ENCODE assay signal across 18 cellular contexts in genomic region chr17:40500190-40500589, GRCh38. TPM values are rescaled to one million over a fixed set of nuclear protein-coding genes. Genes with fewer than 3 reads are reported as not detected.
DNase-seq lines count a peak whose midpoint lies in the region; ATAC-seq and TF ChIP-seq lines count a peak whose summit lies in the region.
"Had no signal": no experiment of that assay in that cellular context is flagged by ENCODE, and none has a peak within 500 bp of the region (broad histone marks: within the 10 kb centered on the region; RNA-seq: fewer than 3 reads in every experiment).

No MANE protein-coding gene starts in this region.

- H3K27ac ChIP-seq in SK-N-SH (ENCODE audit: low read depth in 2 of 2, low read length in 1 of 2) (no peak overlapping the region), colonic mucosa (peak overlapping the region; percentile 74), mucosa of rectum (ENCODE audit: low read depth in 2 of 2, low read length in 2 of 2) (peak overlapping the region; percentile 85 to 90), suprapubic skin (peak overlapping the region; percentile 91)

- H3K4me1 ChIP-seq in SK-N-SH (ENCODE audit: control insufficient read depth in 1 of 2, insufficient read depth in 2 of 2, low read depth in 1 of 2, low read length in 1 of 2) = peaks cover 5 to 11% of the 10 kb centered on the region in 2 experiments; a peak in 1 of 4 replicates
- no peaks in the 10 kb centered on the region for H3K4me1 ChIP-seq in colonic mucosa
- peaks cover 17 to 39% of the 10 kb centered on the region in 2 donors for H3K4me1 ChIP-seq in mucosa of rectum (ENCODE audit: control insufficient read depth in 2 of 2, insufficient read depth in 2 of 2, low read length in 2 of 2)
- H3K4me1 ChIP-seq in suprapubic skin = peaks cover 52% of the 10 kb centered on the region

- H3K36me3 ChIP-seq in SK-N-SH (replicated peaks in 1 of 2; ENCODE audit: control insufficient read depth in 1 of 2, insufficient read depth in 2 of 2, low read length in 1 of 2) (no peaks in the 10 kb centered on the region), colonic mucosa (no peaks in the 10 kb centered on the region), mucosa of rectum (ENCODE audit: control insufficient read depth in 2 of 2, insufficient read depth in 2 of 2, low read length in 2 of 2) (no peaks in the 10 kb centered on the region), suprapubic skin (peaks cover 13% of the 10 kb centered on the region)
- H3K36me3 ChIP-seq: tibial nerve had no signal

- DNase-seq in SK-N-SH = no peak
- DNase-seq in colonic mucosa = no peak
- peak in 1 of 2 donors; percentile 66 for DNase-seq in suprapubic skin (ENCODE audit: low spot score in 2 of 2)
- DNase-seq in erythroblast (lab: John Stamatoyannopoulos, UW) = no peak
- no peak for DNase-seq in activated T-cell treated with anti-CD3 and anti-CD28 coated beads, Interleukin-2, amount 50 U/mL, for 72 hours
- DNase-seq: 8988T; activated CD4-positive, alpha-beta T cell treated with anti-CD3 and anti-CD28 coated beads, Interleukin-2, amount 50 U/mL, for 4 hours; cortex of kidney; RPMI8226; stimulated activated CD4-positive, alpha-beta T cell treated with anti-CD3 and anti-CD28 coated beads, Interleukin-2, amount 100 ng/mL, for 24 hours; stimulated activated CD8-positive, alpha-beta memory T cell treated with anti-CD3 and anti-CD28 coated beads, Interleukin-4, amount 100 ng/mL, for 48 hours; T-helper 9 cell had no signal

- H3K4me2 ChIP-seq in SK-N-SH = peak overlapping the region; percentile 76; the same call in 1 of the 2 replicates

- no peaks in the 10 kb centered on the region for H4K20me1 ChIP-seq in SK-N-SH (ENCODE audit: insufficient read depth)

- TF ChIP-seq RAD21 in SK-N-SH (IDR thresholded peaks at IDR 0.05; ENCODE audit: low read length) = no peak

- H3K9me3 Mint-ChIP-seq in activated T-cell treated with anti-CD3 and anti-CD28 coated beads, Interleukin-2, amount 50 U/mL, for 72 hours = no peaks in the 10 kb centered on the region
- H3K9me3 Mint-ChIP-seq: activated T-helper 1 cell treated with anti-CD3 and anti-CD28 coated beads, Interleukin-12 subunit alpha, Interleukin-12 subunit beta, Interleukin-2, Interleukin-4 antibody, amounts not matched to agents 30 ng/mL and 10 ng/mL and 1 ng/mL, durations not matched to agents 14 hours and 24 hours and 36 hours had no signal

- H3K9me2 ChIP-seq in SK-N-SH = no peaks in the 10 kb centered on the region

- no peaks in the 10 kb centered on the region for H3K79me2 ChIP-seq in SK-N-SH (ENCODE audit: insufficient read depth)

- TF ChIP-seq EP300 in SK-N-SH (IDR thresholded peaks at IDR 0.05; ENCODE audit: borderline replicate concordance in 1 of 2, low read depth in 1 of 2, low read length in 1 of 2) (no peak), suprapubic skin (IDR thresholded peaks at IDR 0.05) (no peak)

- intact Hi-C loops in colonic mucosa (cut with DNase I) = no loop called here

- 92% methylated on average over 9 of the region's 11 CpGs for WGBS in SK-N-SH (ENCODE audit: low lambda C conversion rate)
- WGBS in suprapubic skin = 57% methylated on average over 11 of the region's 11 CpGs

- H2AFZ ChIP-seq in SK-N-SH (ENCODE audit: low read depth) = no peak overlapping the region

- H3K4me3 Mint-ChIP-seq in activated T-cell treated with anti-CD3 and anti-CD28 coated beads, Interleukin-2, amount 50 U/mL, for 72 hours = no peak overlapping the region
- H3K4me3 Mint-ChIP-seq: activated T-helper 1 cell treated with anti-CD3 and anti-CD28 coated beads, Interleukin-12 subunit alpha, Interleukin-12 subunit beta, Interleukin-2, Interleukin-4 antibody, amounts not matched to agents 30 ng/mL and 10 ng/mL and 1 ng/mL, durations not matched to agents 14 hours and 24 hours and 36 hours had no signal

- H3K4me1 Mint-ChIP-seq in activated T-cell treated with anti-CD3 and anti-CD28 coated beads, Interleukin-2, amount 50 U/mL, for 72 hours (ENCODE audit: low read depth) = peaks cover under 1% of the 10 kb centered on the region

- POLR2A ChIA-PET in SK-N-SH (lab: Yijun Ruan, JAX) = interaction anchor here (0.9 to 2.3 kb wide), 2 partner anchors 10 to 49 kb away, joined by 3 to 11 read pairs; no protein-coding TSS in a partner anchor

- H3K36me3 Mint-ChIP-seq in activated T-cell treated with anti-CD3 and anti-CD28 coated beads, Interleukin-2, amount 50 U/mL, for 72 hours (ENCODE audit: insufficient read depth in 2 of 2) = no peaks in the 10 kb centered on the region

- H3K27me3 ChIP-seq in SK-N-SH (ENCODE audit: insufficient read depth) (no peaks in the 10 kb centered on the region), colonic mucosa (no peaks in the 10 kb centered on the region), mucosa of rectum (ENCODE audit: control insufficient read depth in 2 of 2, insufficient read depth in 2 of 2, low read length in 2 of 2) (peaks cover 0 to 3% of the 10 kb centered on the region in 2 donors), suprapubic skin (no peaks in the 10 kb centered on the region)
- H3K27me3 ChIP-seq: tibial nerve had no signal

- H3K4me3 ChIP-seq in SK-N-SH (ENCODE audit: low read depth in 2 of 2, low read length in 1 of 2) (no peak overlapping the region), colonic mucosa (peak overlapping the region; percentile 19), mucosa of rectum (ENCODE audit: low read length in 2 of 2) (peak overlapping the region; percentile 41 to 60), suprapubic skin (peak overlapping the region; percentile 59)
- H3K4me3 ChIP-seq: tibial nerve had no signal

- H3K9me3 ChIP-seq in SK-N-SH (no peaks in the 10 kb centered on the region), colonic mucosa (no peaks in the 10 kb centered on the region), mucosa of rectum (ENCODE audit: control insufficient read depth in 2 of 2, low read length in 2 of 2) (no peaks in the 10 kb centered on the region), suprapubic skin (no peaks in the 10 kb centered on the region)
- H3K9me3 ChIP-seq: psoas muscle had no signal

- TF ChIP-seq CTCF in SK-N-SH (IDR thresholded peaks at IDR 0.05) (no peak), colonic mucosa (IDR thresholded peaks at IDR 0.05) (no peak), suprapubic skin (IDR thresholded peaks at IDR 0.05) (no peak)

- no peak overlapping the region for H3K27ac Mint-ChIP-seq in activated T-cell treated with anti-CD3 and anti-CD28 coated beads, Interleukin-2, amount 50 U/mL, for 72 hours
- H3K27ac Mint-ChIP-seq: activated T-helper 1 cell treated with anti-CD3 and anti-CD28 coated beads, Interleukin-12 subunit alpha, Interleukin-12 subunit beta, Interleukin-2, Interleukin-4 antibody, amounts not matched to agents 30 ng/mL and 10 ng/mL and 1 ng/mL, durations not matched to agents 14 hours and 24 hours and 36 hours had no signal

- peaks cover 6% of the 10 kb centered on the region for H3F3A ChIP-seq in SK-N-SH (replicated peaks; ENCODE audit: insufficient read depth)

- ATAC-seq in SK-N-SH treated with all-trans-retinoic acid at 6 μM for 48 hours (no peak; the same call in 2 of the 3 replicates), GM18502 (IDR thresholded peaks at IDR 0.05; ENCODE audit: poor library complexity, unreplicated experiment) (no peak)
- ATAC-seq in activated T-cell treated with anti-CD3 and anti-CD28 coated beads, Interleukin-2, amount 50 U/mL, for 72 hours (replicated peaks in 1 of 2) = no peak

- TF ChIP-seq POLR2A in suprapubic skin (IDR thresholded peaks at IDR 0.05) = no peak
- no peak for TF ChIP-seq POLR2A in erythroblast (IDR thresholded peaks at IDR 0.05; ENCODE audit: low read length)

- CTCF ChIA-PET in SK-N-SH (lab: Yijun Ruan, JAX) = interaction anchor here (1.2 to 3.6 kb wide), 4 partner anchors 24 to 298 kb away, joined by 3 to 37 read pairs (median 4); no protein-coding TSS in a partner anchor

- H3K27me3 Mint-ChIP-seq in activated T-cell treated with anti-CD3 and anti-CD28 coated beads, Interleukin-2, amount 50 U/mL, for 72 hours (ENCODE audit: low read depth) = peaks cover 13% of the 10 kb centered on the region

- H3K9ac ChIP-seq in SK-N-SH (no peak overlapping the region), colonic mucosa (ENCODE audit: low read depth in 2 of 2, low read length in 2 of 2) (peak overlapping the region; percentile 40 to 85), mucosa of rectum (ENCODE audit: low read depth in 1 of 2, low read length in 2 of 2) (peak overlapping the region in 1 of 2 donors; percentile 76)

TF ChIP-seq in SK-N-SH, 30 proteins besides CTCF, POLR2A, EP300 and RAD21 (continues in another document):
- TF ChIP-seq FOXJ3 (CRISPR knock-in tag; IDR thresholded peaks at IDR 0.05) = no peak
- no peak for TF ChIP-seq TCF12 (IDR thresholded peaks at IDR 0.05)
- no peak for TF ChIP-seq EZH2phosphoT487 (IDR thresholded peaks at IDR 0.05; ENCODE audit: borderline replicate concordance, low read depth)
- TF ChIP-seq GABPA (IDR thresholded peaks at IDR 0.05; ENCODE audit: low read depth) = no peak
- TF ChIP-seq MXI1 (IDR thresholded peaks at IDR 0.05; ENCODE audit: low read depth, low read length) = no peak
- TF ChIP-seq TEAD4 (IDR thresholded peaks at IDR 0.05; ENCODE audit: borderline replicate concordance, insufficient read depth) = no peak
- TF ChIP-seq FOXM1 (IDR thresholded peaks at IDR 0.05; ENCODE audit: low read depth) = no peak
- no peak for TF ChIP-seq ELF1 (IDR thresholded peaks at IDR 0.05)

RNA-seq across cellular contexts. Expression of gene TNS4, which starts 1.2 kb away (rescaled TPM):
- polyA plus RNA-seq in SK-N-SH (2012; rRNA removed) = not detected in 2 replicates
- 0.01 TPM in 1 of 2 replicates, not detected in the other for polyA plus RNA-seq in SK-N-SH (2012; cell fraction: cytosol; rRNA removed)
- polyA plus RNA-seq in SK-N-SH (2012; cell fraction: nucleus; rRNA removed) = 0.02 TPM in 1 of 2 replicates, not detected in the other
- total RNA-seq in colonic mucosa = 10 to 100 TPM in 1 of 2 donors, 1 to 10 TPM in 1; 8.8 to 20.4 TPM
- total RNA-seq in suprapubic skin = 1,000 to 10,000 TPM in 2 of 4 donors, 100 to 1,000 TPM in 2; 730 to 1,745 (median 1,078) TPM
- total RNA-seq in activated T-cell treated with anti-CD3 and anti-CD28 coated beads, Interleukin-2, amount 50 U/mL, for 72 hours = 10 to 100 TPM in 1 of 2 donors, 1 to 10 TPM in 1; 9.9 to 10.6 TPM

RNA-seq across cellular contexts. Expression of gene IGFBP4, which starts 56.9 kb away (rescaled TPM):
- 101 and 128 TPM in 2 replicates for polyA plus RNA-seq in SK-N-SH (2012; rRNA removed)
- 92.5 and 132 TPM in 2 replicates for polyA plus RNA-seq in SK-N-SH (2012; cell fraction: cytosol; rRNA removed)
- polyA plus RNA-seq in SK-N-SH (2012; cell fraction: nucleus; rRNA removed) = 60.9 and 69.1 TPM in 2 replicates
- total RNA-seq in colonic mucosa (100 to 1,000 TPM; 182 to 291 TPM), suprapubic skin (10 to 100 TPM; 45.0 to 88.8 (median 74.6) TPM)
- total RNA-seq in activated T-cell treated with anti-CD3 and anti-CD28 coated beads, Interleukin-2, amount 50 U/mL, for 72 hours = 10 to 100 TPM; 47.1 to 58.4 TPM

Comparison
In these comparisons a context has a peak if more than half of its experiments do, and no peak if none do; other contexts are left out.
1. H3K27ac ChIP-seq: peak in colonic mucosa (single experiment), mucosa of rectum (2 of 2) and suprapubic skin (single experiment); none in SK-N-SH (0 of 2).
2. H3K4me3 ChIP-seq: peak in colonic mucosa (single experiment), mucosa of rectum (2 of 2) and suprapubic skin (single experiment); none in SK-N-SH (0 of 2).
3. RNA of gene TNS4, which starts 1.2 kb away (total RNA-seq): 730 to 1,745 TPM in suprapubic skin; 8.8 to 20.4 TPM in colonic mucosa and 9.9 to 10.6 TPM in activated T-cell treated with anti-CD3 and anti-CD28 coated beads, Interleukin-2, amount 50 U/mL, for 72 hours; every median in the first group is over 10 times any median in the second.